ENCODE assay signal across 15 cellular contexts in the genomic region with DNA sequence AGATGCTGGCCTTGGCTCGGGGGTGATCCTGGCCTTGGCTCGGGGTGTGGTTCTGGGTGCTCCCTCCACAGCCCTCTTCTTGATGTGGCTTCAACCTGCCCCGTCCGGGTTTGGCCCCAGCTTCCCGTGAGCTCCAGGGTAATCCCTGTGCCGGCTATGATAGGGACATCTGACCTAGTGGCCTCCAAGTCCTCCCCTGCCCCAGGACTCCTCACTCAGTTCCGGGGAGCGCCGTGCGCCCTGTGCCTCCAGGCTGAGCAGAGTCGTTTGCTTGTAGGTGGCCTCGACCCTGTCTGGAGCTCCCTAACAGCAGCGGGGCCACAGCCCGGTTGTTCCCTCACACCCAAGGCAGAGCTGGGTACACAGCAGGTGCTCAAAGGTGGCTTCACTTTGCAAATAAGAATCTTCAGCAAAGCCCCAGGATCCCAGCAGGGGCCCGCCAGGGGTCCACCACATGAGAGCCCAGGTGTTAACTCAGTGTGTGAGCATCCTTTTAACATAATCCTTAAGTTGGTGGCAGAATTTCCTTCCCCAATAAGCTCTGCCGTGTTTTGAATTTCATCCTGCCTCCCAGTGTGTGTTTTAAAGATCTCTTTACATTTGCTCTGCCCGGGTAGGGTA.
"Had no signal": no experiment of that assay in that cellular context is flagged by ENCODE, and none has a peak within 500 bp of the region (broad histone marks: within the 10 kb centered on the region; RNA-seq: fewer than 3 reads in every experiment).

No MANE protein-coding gene starts in this region.

- H3K27ac ChIP-seq: adrenal gland, colonic mucosa, esophagus squamous epithelium, spleen, transverse colon had no signal

- H3K4me1 Mint-ChIP-seq: activated naive CD4-positive, alpha-beta T cell treated with anti-CD3 and anti-CD28 coated beads, Interleukin-2, amount 50 U/mL, for 24 hours; mesothelial cell of epicardium had no signal

- H3K36me3 ChIP-seq: adrenal gland, colonic mucosa, esophagus squamous epithelium, spleen, transverse colon had no signal

- DNase-seq: activated CD4-positive, alpha-beta T cell treated with anti-CD3 and anti-CD28 coated beads, Interleukin-2, amount 50 U/mL, for 48 hours; activated effector memory CD4-positive, alpha-beta T cell treated with Interleukin-2 at 50 U/mL for 16 hours; activated T-cell treated with anti-CD3 and anti-CD28 coated beads, Interleukin-2, amount 50 U/mL, for 4 hours; caudate nucleus; colonic mucosa; esophagus squamous epithelium; hippocampal formation; kidney glomerular epithelial cell; spleen; substantia nigra; transverse colon had no signal

- H3K4me3 ChIP-seq: adrenal gland, colonic mucosa, esophagus squamous epithelium, spleen, transverse colon had no signal

- ATAC-seq: activated T-cell treated with anti-CD3 and anti-CD28 coated beads, Interleukin-2, amount 50 U/mL, for 4 hours; sciatic nerve had no signal

- H3K27me3 ChIP-seq: adrenal gland, colonic mucosa had no signal

- H3K9me3 Mint-ChIP-seq: activated naive CD4-positive, alpha-beta T cell treated with anti-CD3 and anti-CD28 coated beads, Interleukin-2, amount 50 U/mL, for 24 hours had no signal

- H3K4me1 ChIP-seq: adrenal gland, colonic mucosa, esophagus squamous epithelium, spleen, transverse colon had no signal

- H3K9me3 ChIP-seq: adrenal gland, colonic mucosa had no signal

- H3K36me3 Mint-ChIP-seq: activated naive CD4-positive, alpha-beta T cell treated with anti-CD3 and anti-CD28 coated beads, Interleukin-2, amount 50 U/mL, for 24 hours; mesothelial cell of epicardium had no signal

- H3K27ac Mint-ChIP-seq: activated naive CD4-positive, alpha-beta T cell treated with anti-CD3 and anti-CD28 coated beads, Interleukin-2, amount 50 U/mL, for 24 hours; mesothelial cell of epicardium had no signal

- H3K4me3 Mint-ChIP-seq: activated naive CD4-positive, alpha-beta T cell treated with anti-CD3 and anti-CD28 coated beads, Interleukin-2, amount 50 U/mL, for 24 hours; activated T-cell treated with anti-CD3 and anti-CD28 coated beads, Interleukin-2, amount 50 U/mL, for 4 hours; mesothelial cell of epicardium had no signal
